Comparison of ENCODE assay signal across 15 cellular contexts in the genomic region with DNA sequence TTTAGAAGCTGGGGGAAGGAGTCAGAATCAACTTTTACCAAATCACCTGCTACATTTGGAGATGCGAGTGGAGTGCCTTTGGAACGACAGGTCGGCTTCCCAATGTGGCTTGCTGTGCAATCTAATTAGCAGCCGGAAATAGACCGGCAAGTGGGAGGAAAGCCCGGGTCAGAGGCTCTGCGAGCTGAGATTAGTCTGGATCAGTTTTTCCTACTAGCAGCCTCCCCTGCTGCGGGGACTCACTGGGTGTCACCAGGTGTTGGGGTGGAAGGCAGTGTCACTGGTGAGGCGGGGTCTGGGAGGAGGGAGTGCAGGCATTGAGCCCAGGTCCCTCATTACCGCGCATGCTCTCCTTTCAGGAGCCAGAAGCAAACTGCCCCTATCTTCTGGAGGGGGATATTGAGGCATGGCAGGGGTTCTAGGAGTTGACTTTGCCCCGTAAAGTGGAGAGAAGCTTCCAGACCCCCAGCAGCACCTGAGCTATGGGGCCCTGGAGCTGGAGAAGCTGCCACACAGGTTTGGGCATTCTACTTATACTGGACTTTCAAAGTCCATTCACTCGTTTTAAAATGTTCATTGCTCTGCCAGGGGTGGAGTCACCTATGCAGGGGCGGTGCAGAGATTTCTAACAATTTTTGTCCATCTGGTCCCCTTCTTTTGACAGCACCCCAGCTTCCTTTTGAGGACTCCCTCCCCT. TPM values are rescaled to one million over a fixed set of nuclear protein-coding genes. Genes with fewer than 3 reads are reported as not detected.
A peak's percentile ranks its signal among the peaks of the same experiment; 100 is the strongest.
DNase-seq lines count a peak whose midpoint lies in the region; ATAC-seq, FAIRE-seq and TF ChIP-seq lines count a peak whose summit lies in the region.
"Had no signal": no experiment of that assay in that cellular context is flagged by ENCODE, and none has a peak within 500 bp of the region (broad histone marks: within the 10 kb centered on the region; RNA-seq: fewer than 3 reads in every experiment).

No MANE protein-coding gene starts in this region.

- H3K4me1 ChIP-seq in K562 (replicated peaks in 1 of 2; ENCODE audit: control insufficient read depth in 2 of 2, insufficient read depth in 2 of 2, low read length in 2 of 2) (no peaks in the 10 kb centered on the region), stomach (peaks cover 9 to 33% (median 15%) of the 10 kb centered on the region in 4 donors), mesendoderm (ENCODE audit: control insufficient read depth, low read depth, low read length) (no peaks in the 10 kb centered on the region)
- no peaks in the 10 kb centered on the region for H3K4me1 ChIP-seq in CD4-positive, alpha-beta memory T cell (ENCODE audit: insufficient read depth, low read length)

- no peak overlapping the region for H2BK120ac ChIP-seq in mesendoderm (ENCODE audit: low read depth, low read length)

- no peak overlapping the region for H2BK5ac ChIP-seq in mesendoderm (ENCODE audit: low read length)

- no peaks in the 10 kb centered on the region for H3K4me1 Mint-ChIP-seq in CD4-positive, alpha-beta memory T cell
- H3K4me1 Mint-ChIP-seq: activated CD4-positive, alpha-beta T cell treated with anti-CD3 and anti-CD28 coated beads for 36 hours had no signal

- H3K27me3 ChIP-seq in K562 (ENCODE audit: control insufficient read depth in 2 of 2, insufficient read depth in 2 of 2, low read length in 2 of 2) (peaks cover 27 to 67% of the 10 kb centered on the region in 2 experiments; a peak in 4 of 5 replicates), stomach (no peaks in the 10 kb centered on the region), mesendoderm (ENCODE audit: insufficient read depth, low read length, poor library complexity) (no peaks in the 10 kb centered on the region)
- H3K27me3 ChIP-seq in CD4-positive, alpha-beta memory T cell (ENCODE audit: insufficient read depth, low read length), result no peaks in the 10 kb centered on the region

- POLR2A ChIA-PET in K562 (lab: Yijun Ruan, JAX), result interaction anchor here (1.0 kb wide), 1 partner anchor 121 kb away, joined by 3 read pairs; no protein-coding TSS in a partner anchor
- POLR2A ChIA-PET in CD4-positive, alpha-beta memory T cell (lab: Charles Lee; ENCODE audit: partially characterized antibody), result no interaction called here

- CTCF ChIA-PET in K562 (lab: Yijun Ruan, JAX; ENCODE audit: low intra/inter-chr PET ratio), result no interaction called here
- CTCF ChIA-PET in CD4-positive, alpha-beta memory T cell (lab: Charles Lee; ENCODE audit: partially characterized antibody), result no interaction called here

- H2AK5ac ChIP-seq in mesendoderm (ENCODE audit: low read length), result no peak overlapping the region

- no peak for TF ChIP-seq EP300 in K562 (IDR thresholded peaks at IDR 0.05; ENCODE audit: low read length)
- no peak for TF ChIP-seq EP300 in stomach (IDR thresholded peaks at IDR 0.05)

- H3K79me1 ChIP-seq in mesendoderm (ENCODE audit: low read length), result peaks cover under 1% of the 10 kb centered on the region

- H3K4me3 ChIP-seq in K562 (no peak overlapping the region), stomach (peak overlapping the region in 3 of 4 donors; percentile 1 to 14 (median 9)), mesendoderm (ENCODE audit: low read length) (no peak overlapping the region)
- H3K4me3 ChIP-seq in CD4-positive, alpha-beta memory T cell (ENCODE audit: low read length in 2 of 2), result no peak overlapping the region
- H3K4me3 ChIP-seq: lower lobe of right lung had no signal

- in situ Hi-C loops in K562 (cut with MboI), result no loop called here

- no peak overlapping the region for H3K27ac Mint-ChIP-seq in CD4-positive, alpha-beta memory T cell
- H3K27ac Mint-ChIP-seq: activated CD4-positive, alpha-beta T cell treated with anti-CD3 and anti-CD28 coated beads for 36 hours had no signal

- TF ChIP-seq CTCF in K562 (IDR thresholded peaks at IDR 0.05 in 2 of 3, conservative IDR thresholded peaks at IDR 0.05 in 1 of 3; ENCODE audit: insufficient read depth in 2 of 3, low read depth in 1 of 3, low read length in 3 of 3) (no peak), stomach (IDR thresholded peaks at IDR 0.05) (no peak)

- no peak for FAIRE-seq in K562 (lab: Jason Lieb, UNC)

- no peaks in the 10 kb centered on the region for H3K9me1 ChIP-seq in K562 (ENCODE audit: control insufficient read depth, insufficient read depth, low read length)

- H3K27ac ChIP-seq in K562 (ENCODE audit: extremely low read depth, low read depth, low read length), result no peak overlapping the region
- H3K27ac ChIP-seq in stomach, result peak overlapping the region; percentile 48 to 83 (median 66)
- H3K27ac ChIP-seq in CD4-positive, alpha-beta memory T cell (ENCODE audit: low read depth, low read length), result no peak overlapping the region
- no peak overlapping the region for H3K27ac ChIP-seq in mesendoderm (ENCODE audit: low read depth, low read length)
- H3K27ac ChIP-seq: lower lobe of right lung had no signal

- H3K56ac ChIP-seq in mesendoderm (ENCODE audit: low read length), result no peak overlapping the region

- peaks cover 0 to 7% of the 10 kb centered on the region in 2 donors for H3K36me3 Mint-ChIP-seq in CD4-positive, alpha-beta memory T cell

- peak; percentile 19 to 70 for DNase-seq in NCI-H2081 (lab: John Stamatoyannopoulos, UW)
- DNase-seq in K562 (ENCODE audit: extremely low read depth in 1 of 4, low spot score in 3 of 4), result no peak
- peak; percentile 6 for DNase-seq in kidney tubule cell (ENCODE audit: low spot score)
- peak; percentile 46 for DNase-seq in stomach
- no peak for DNase-seq in DMS114 treated with DMSO at 0.1 percent for 48 hours (lab: John Stamatoyannopoulos, UW; ENCODE audit: unreplicated experiment)
- no peak for DNase-seq in CD4-positive, alpha-beta memory T cell
- no peak for DNase-seq in mesendoderm
- DNase-seq: activated CD4-positive, alpha-beta T cell treated with anti-CD3 and anti-CD28 coated beads for 36 hours; activated T-cell treated with anti-CD3 and anti-CD28 coated beads, Interleukin-2, amount 50 U/mL, for 48 hours; amniotic stem cell; IMR-90; lower lobe of right lung; NCI-H187; stimulated activated CD4-positive, alpha-beta T cell treated with anti-CD3 and anti-CD28 coated beads, Interleukin-4, amount 100 ng/mL, for 24 hours; stimulated activated naive CD4-positive, alpha-beta T cell treated with Interleukin-2 at 50 U/mL for 16 hours had no signal

- H3K4ac ChIP-seq in mesendoderm (ENCODE audit: low read depth, low read length), result no peak overlapping the region

- H2AFZ ChIP-seq in K562 (ENCODE audit: low read depth, low read length), result no peak overlapping the region

- H3K27me3 Mint-ChIP-seq in CD4-positive, alpha-beta memory T cell, result peaks cover 2 to 8% of the 10 kb centered on the region in 2 donors

- no peaks in the 10 kb centered on the region for H3K9me3 ChIP-seq in K562 (replicated peaks; ENCODE audit: control insufficient read depth, insufficient read depth, low read depth, low read length)
- H3K9me3 ChIP-seq in stomach, result peaks cover 0 to 11% (median 4%) of the 10 kb centered on the region in 4 donors
- no peaks in the 10 kb centered on the region for H3K9me3 ChIP-seq in CD4-positive, alpha-beta memory T cell (ENCODE audit: control insufficient read depth in 1 of 2, low read length in 2 of 2)

- intact Hi-C loops in K562 (cut with micrococcal nuclease), result no loop called here
- intact Hi-C loops in stomach (cut with DNase I; ENCODE audit: low total_unique reads), result no loop called here
- intact Hi-C loops in CD4-positive, alpha-beta memory T cell (cut with micrococcal nuclease), result no loop called here

- H3K23ac ChIP-seq in mesendoderm (ENCODE audit: low read length), result no peak overlapping the region

- H4K5ac ChIP-seq in mesendoderm (ENCODE audit: low read length), result no peak overlapping the region

- no peak overlapping the region for H4K8ac ChIP-seq in mesendoderm (ENCODE audit: low read depth, low read length)

- TF ChIP-seq POLR2A in K562 (conservative IDR thresholded peaks at IDR 0.05), result no peak
- TF ChIP-seq POLR2A in stomach (IDR thresholded peaks at IDR 0.05), result no peak

- no peak overlapping the region for H3K18ac ChIP-seq in mesendoderm (ENCODE audit: low read length)

- no peak overlapping the region for H3K9ac ChIP-seq in K562 (ENCODE audit: insufficient read depth in 1 of 2, low read depth in 2 of 2, low read length in 2 of 2)
- no peak overlapping the region for H3K9ac ChIP-seq in mesendoderm (ENCODE audit: low read length)

- no peak overlapping the region for H3K4me3 Mint-ChIP-seq in CD4-positive, alpha-beta memory T cell
- H3K4me3 Mint-ChIP-seq: activated CD4-positive, alpha-beta T cell treated with anti-CD3 and anti-CD28 coated beads for 36 hours had no signal

- WGBS in K562 (ENCODE audit: insufficient coverage, low coverage, missing lambda C conversion rate), result 0% methylated on average over 14 of the region's 14 CpGs
- WGBS in stomach, 5 donors, result 23 to 46% (median 35%) methylated on average over 14 of the region's 14 CpGs
- no CpG with 5 or more reads among the region's 14 CpGs for WGBS in mesendoderm (ENCODE audit: extremely low coverage, insufficient coverage, low lambda C conversion rate)

- H2BK15ac ChIP-seq in mesendoderm (replicated peaks; ENCODE audit: low read depth), result no peak overlapping the region

- no peak for ATAC-seq in K562
- ATAC-seq: activated CD4-positive, alpha-beta T cell treated with anti-CD3 and anti-CD28 coated beads for 36 hours had no signal

- H3K36me3 ChIP-seq in K562 (ENCODE audit: control insufficient read depth, insufficient read depth, low read length) (no peaks in the 10 kb centered on the region), stomach (no peaks in the 10 kb centered on the region), mesendoderm (ENCODE audit: control insufficient read depth, insufficient read depth, low read length) (no peaks in the 10 kb centered on the region)
- no peaks in the 10 kb centered on the region for H3K36me3 ChIP-seq in CD4-positive, alpha-beta memory T cell (ENCODE audit: insufficient read depth, low read length)
- H3K36me3 ChIP-seq: lower lobe of right lung had no signal

- no peak for TF ChIP-seq RAD21 in K562 (CRISPR knock-in tag; conservative IDR thresholded peaks at IDR 0.05 in 1 of 2, IDR thresholded peaks at IDR 0.05 in 1 of 2)

- BruUV-seq in K562 (replicated peaks; lab: Mats Ljungman, UMichigan), result no TSS peak

- H4K20me1 ChIP-seq in K562 (replicated peaks; ENCODE audit: control insufficient read depth, insufficient read depth, low read length), result no peaks in the 10 kb centered on the region; the same call in 1 of the 2 replicates

- H3K79me2 ChIP-seq in K562 (ENCODE audit: control insufficient read depth, insufficient read depth, low read length) (no peaks in the 10 kb centered on the region), mesendoderm (ENCODE audit: control insufficient read depth, insufficient read depth, low read length) (no peaks in the 10 kb centered on the region)

- H3K4me2 ChIP-seq in K562 (ENCODE audit: insufficient read depth, low read length) (no peak overlapping the region), mesendoderm (ENCODE audit: low read length) (no peak overlapping the region)

- peaks cover 0 to 20% (median 14%) of the 10 kb centered on the region in 8 donors for H3K9me3 Mint-ChIP-seq in CD4-positive, alpha-beta memory T cell

RNA-seq across cellular contexts. Expression of gene SULF2, which starts 11.1 kb away (rescaled TPM):
- not detected in 2 replicates for total RNA-seq in K562 (2011; cell fraction: chromatin; rRNA removed; ENCODE audit: low replicate concordance)
- total RNA-seq in K562 (2011; cell fraction: nucleolus; rRNA removed), result not detected in 2 replicates
- total RNA-seq in K562 (2011; cell fraction: nucleoplasm; rRNA removed), result not detected in 2 replicates
- total RNA-seq in K562 (2014; rRNA removed) (not detected in 2 replicates), K562 (2014; rRNA removed; fragmentation: Illumina TruSeq; extraction: Trizol) (not detected in 2 replicates), K562 (2015; rRNA removed; fragmentation: Illumina TruSeq; extraction: Trizol) (not detected in 2 replicates), K562 (2021) (0.33 and 0.76 TPM in 2 replicates), stomach (100 to 1,000 TPM in 2 of 5 donors, 10 to 100 TPM in 3; 21.0 to 226 (median 29.9) TPM)
- polyA plus RNA-seq in K562 (2011; rRNA removed) (not detected in 2 replicates), K562 (2014; fragmentation: Illumina TruSeq; extraction: Trizol) (not detected in 2 replicates), K562 (2014; fragmentation: Nextera tagmentation; extraction: Ambion mirVana) (not detected), K562 (2014; rRNA removed) (not detected in 2 replicates), stomach (10 to 100 TPM in 1 of 3 donors, 1 to 10 TPM in 2; 9.0 to 62.9 (median 9.1) TPM)
- polyA plus RNA-seq in K562 (2011; cell fraction: cytosol; rRNA removed), result not detected in 2 replicates
- not detected in 2 replicates for polyA plus RNA-seq in K562 (2011; cell fraction: nucleus; rRNA removed)
- 0.06 TPM in 1 of 2 replicates, not detected in the other for polyA plus RNA-seq in K562 (2012)
- polyA minus RNA-seq in K562 (2011; rRNA and poly(A)+ RNA removed), result 0.06 TPM in 1 of 2 replicates, not detected in the other
- polyA minus RNA-seq in K562 (2011; cell fraction: cytosol; rRNA and poly(A)+ RNA removed), result not detected in 2 replicates
- polyA minus RNA-seq in K562 (2011; cell fraction: nucleus; rRNA and poly(A)+ RNA removed), result not detected in 2 replicates
- total RNA-seq in CD4-positive, alpha-beta memory T cell, result 1 to 10 TPM in 1 of 2 experiments, under 1 TPM in 1; 0.55 to 1.3 TPM
- under 1 TPM; 0.16 to 0.55 TPM for polyA plus RNA-seq in CD4-positive, alpha-beta memory T cell
- 42.8 TPM for polyA plus RNA-seq in mesendoderm (2013, experiment 1 of 2)
- polyA plus RNA-seq in mesendoderm (2013, experiment 2 of 2), result 40.6 TPM

Comparison
In these comparisons a context has a peak if more than half of its experiments do, and no peak if none do; other contexts are left out.
1. DNase-seq: peak in NCI-H2081 (2 of 2), kidney tubule cell (single experiment) and stomach (single experiment); none in K562 (0 of 4), DMS114 treated with DMSO at 0.1 percent for 48 hours (single experiment), CD4-positive, alpha-beta memory T cell (0 of 5) and mesendoderm (single experiment).
2. H3K27ac ChIP-seq: peak in stomach (5 of 5); none in K562 (single experiment), CD4-positive, alpha-beta memory T cell (single experiment) and mesendoderm (single experiment).
3. H3K4me3 ChIP-seq: peak in stomach (3 of 4); none in K562 (single experiment), CD4-positive, alpha-beta memory T cell (0 of 2) and mesendoderm (single experiment).
4. RNA of gene SULF2, which starts 11.1 kb away (total RNA-seq): 21.0 to 226 TPM in stomach; 0.55 to 1.3 TPM in CD4-positive, alpha-beta memory T cell and 0.33 to 0.76 TPM in K562; every median in the first group is over 4 times any median in the second.